Comparison of ENCODE assay signal across 35 cellular contexts in the genomic region with DNA sequence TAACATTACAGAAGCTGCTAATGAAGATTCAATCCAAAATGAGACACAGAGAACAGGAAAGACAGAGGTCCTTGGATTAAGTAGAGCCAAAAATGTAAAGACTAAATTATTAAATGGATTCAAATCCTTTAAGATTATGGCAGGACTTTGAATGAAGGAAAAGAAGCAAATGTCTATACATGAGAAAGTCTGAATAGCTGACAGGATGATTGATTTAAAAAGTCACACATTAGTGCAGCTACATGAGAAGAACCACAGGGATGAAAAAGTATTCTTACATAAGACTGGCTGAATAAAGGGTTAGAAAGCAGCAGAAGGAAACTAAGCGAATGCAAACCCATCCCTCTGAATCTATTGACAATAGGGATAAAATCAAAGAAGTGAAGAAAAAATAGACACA.
"Had no signal": no experiment of that assay in that cellular context is flagged by ENCODE, and none has a peak within 500 bp of the region (broad histone marks: within the 10 kb centered on the region; RNA-seq: fewer than 3 reads in every experiment).

No MANE protein-coding gene starts in this region.

- H3K9me3 ChIP-seq: MG63 had no signal

- ATAC-seq: activated CD8-positive, alpha-beta memory T cell treated with anti-CD3 and anti-CD28 coated beads, Interleukin-2, amount 10 ng/mL, durations not matched to agents 7 days and 5 days; activated naive CD8-positive, alpha-beta T cell treated with anti-CD3 and anti-CD28 coated beads, Interleukin-2, amount 50 U/mL, for 24 hours; Right ventricle myocardium inferior had no signal

- DNase-seq: activated B cell treated with CpG ODN at 0.5 μM for 24 hours; activated CD4-positive, alpha-beta memory T cell treated with anti-CD3 and anti-CD28 coated beads for 36 hours; activated CD4-positive, alpha-beta T cell treated with anti-CD3 and anti-CD28 coated beads for 4 hours; activated CD4-positive, alpha-beta T cell treated with anti-CD3 and anti-CD28 coated beads, Interleukin-2, amount 50 U/mL, for 1 hour; activated CD4-positive, CD25-positive, alpha-beta regulatory T cell treated with anti-CD3 and anti-CD28 coated beads, Interleukin-2, amount 50 U/mL, for 72 hours; activated CD8-positive, alpha-beta memory T cell treated with anti-CD3 and anti-CD28 coated beads for 24 hours; activated CD8-positive, alpha-beta memory T cell treated with anti-CD3 and anti-CD28 coated beads, Interleukin-2, amount 10 ng/mL, durations not matched to agents 7 days and 5 days; activated CD8-positive, alpha-beta memory T cell treated with anti-CD3 and anti-CD28 coated beads, Interleukin-2, amount 50 U/mL, for 48 hours; activated effector memory CD4-positive, alpha-beta T cell treated with Interleukin-2 at 50 U/mL for 16 hours; activated naive CD4-positive, alpha-beta T cell treated with anti-CD3 and anti-CD28 coated beads, Interleukin-2, amount 10 ng/mL, durations not matched to agents 7 days and 5 days; activated naive CD8-positive, alpha-beta T cell treated with anti-CD3 and anti-CD28 coated beads, Interleukin-2, amount 50 U/mL, for 24 hours; activated T-cell treated with anti-CD3 and anti-CD28 coated beads, Interleukin-2, amount 50 U/mL, for 48 hours; anterior cingulate cortex; brain microvascular endothelial cell; Kasumi-1; MG63; NCI-H1048; NCI-H1105 treated with DMSO at 0.1 percent for 48 hours; NCI-H1436; NCI-H1694; NCI-H1930; NCI-H2081 treated with DMSO at 0.1 percent for 48 hours; NCI-H226; NCI-H446 treated with DMSO at 0.1 percent for 48 hours; NCI-H524 treated with DMSO at 0.1 percent for 48 hours; NCI-H748 treated with DMSO at 0.1 percent for 48 hours; NK-92 treated with Interleukin-12 subunit alpha and Interleukin-12 subunit beta, amount 100 ng/mL, for 24 hours; SIG-M5; SW 1271; T-helper 1 cell; T-helper 2 cell; T-helper 9 cell had no signal

- H3K4me3 ChIP-seq: MG63, PC-9 had no signal

- H3K27ac ChIP-seq: brain microvascular endothelial cell, PC-9, RWPE1 had no signal

- H3K27me3 ChIP-seq: brain microvascular endothelial cell, MG63 had no signal

- H3K36me3 ChIP-seq: brain microvascular endothelial cell, MG63 had no signal
